In the genomic region with DNA sequence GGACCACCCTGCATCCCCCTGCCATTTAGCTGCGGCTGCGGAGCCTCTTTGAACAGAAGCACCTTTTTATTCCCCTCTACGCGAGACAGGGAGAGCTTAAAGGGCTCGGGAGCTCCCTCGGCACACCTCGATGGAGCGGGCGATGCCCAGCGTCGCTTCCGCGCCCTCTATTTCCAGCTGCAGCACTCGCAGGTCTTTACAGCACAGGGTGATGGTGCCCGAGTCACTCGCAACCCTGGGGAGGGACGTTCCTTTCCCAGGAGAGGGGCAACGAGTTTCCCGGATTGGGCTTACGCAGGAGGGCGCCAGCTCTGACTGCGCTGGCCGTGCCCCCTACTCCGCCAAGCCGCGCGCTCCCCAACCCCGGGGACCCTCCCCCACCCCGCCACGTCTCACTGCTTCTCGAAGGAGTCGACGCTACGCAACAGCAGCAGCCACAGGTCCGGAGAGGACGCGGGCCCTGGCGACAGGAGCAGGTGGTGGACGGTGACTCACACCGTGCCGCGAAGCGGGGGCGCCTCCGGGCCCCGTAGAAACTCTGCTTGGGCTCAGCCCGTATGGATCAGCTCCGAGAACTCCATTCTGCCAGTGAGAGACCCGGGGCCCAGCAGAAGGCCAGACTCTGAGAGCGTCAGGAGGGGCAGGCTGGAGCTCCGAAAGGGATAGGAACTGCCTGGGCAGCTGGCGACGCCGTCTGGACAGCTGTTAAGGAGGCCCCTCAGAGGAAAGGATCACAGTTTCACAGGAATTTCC, we compare ENCODE assay signal across 1 cellular context.
TF ChIP-seq lines count a peak whose summit lies in the region.

No MANE protein-coding gene starts in this region.

TF ChIP-seq in H1, 55 proteins besides CTCF, POLR2A, EP300 and RAD21:
- TF ChIP-seq RXRA (IDR thresholded peaks at IDR 0.05; ENCODE audit: insufficient read depth, low read depth, low read length) (no peak), TBP (IDR thresholded peaks at IDR 0.05; ENCODE audit: low read depth, low read length) (no peak; the same call in 1 of the 2 replicates), CHD7 (IDR thresholded peaks at IDR 0.05; ENCODE audit: insufficient replicate concordance, low read length) (no peak), JUN (IDR thresholded peaks at IDR 0.05; ENCODE audit: low read depth, low read length) (0 out of 2 replicates have a peak, but pooled peaks have one; percentile 25), CHD1 (IDR thresholded peaks at IDR 0.05; ENCODE audit: low read depth, low read length) (no peak), TAF7 (optimal IDR thresholded peaks at IDR 0.05; ENCODE audit: borderline replicate concordance, low read depth, low read length) (no peak), SIRT6 (IDR thresholded peaks at IDR 0.05; ENCODE audit: low read length) (no peak), EGR1 (IDR thresholded peaks at IDR 0.05; ENCODE audit: borderline replicate concordance, low read depth, low read length) (no peak), SIN3A (conservative IDR thresholded peaks at IDR 0.05 in 1 of 2, IDR thresholded peaks at IDR 0.05 in 1 of 2; ENCODE audit: low read depth in 1 of 2, low read length in 2 of 2) (peak in 1 of 2 experiments; percentile 55; a peak in 1 of 4 replicates), POLR2AphosphoS5 (IDR thresholded peaks at IDR 0.05; ENCODE audit: low read depth, low read length) (no peak; the same call in 1 of the 2 replicates), CBX5 (IDR thresholded peaks at IDR 0.05; ENCODE audit: low read depth, low read length) (no peak), EZH2 (IDR thresholded peaks at IDR 0.05; ENCODE audit: low read depth, low read length, severe bottlenecking) (no peak), SP1 (IDR thresholded peaks at IDR 0.05; ENCODE audit: low read depth, low read length) (no peak), ASH2L (IDR thresholded peaks at IDR 0.05; ENCODE audit: low read length) (peak; percentile 69), MAX (IDR thresholded peaks at IDR 0.05) (peak; percentile 91), TCF12 (IDR thresholded peaks at IDR 0.05; ENCODE audit: low read depth, low read length) (no peak), KDM4A (IDR thresholded peaks at IDR 0.05; ENCODE audit: low read depth, low read length, severe bottlenecking) (peak; percentile 80), POU5F1 (IDR thresholded peaks at IDR 0.05; ENCODE audit: low read depth, low read length) (no peak), GTF2F1 (IDR thresholded peaks at IDR 0.05; ENCODE audit: borderline replicate concordance, low read depth, low read length) (no peak), SRF (IDR thresholded peaks at IDR 0.05; ENCODE audit: low read depth, low read length) (no peak), KDM1A (IDR thresholded peaks at IDR 0.05; ENCODE audit: borderline replicate concordance, low read length) (no peak), CREB1 (IDR thresholded peaks at IDR 0.05) (peak; percentile 45; the same call in 1 of the 2 replicates), KDM5A (IDR thresholded peaks at IDR 0.05; ENCODE audit: low read length) (no peak), BCL11A (IDR thresholded peaks at IDR 0.05; ENCODE audit: low read depth in 2 of 2, low read length in 2 of 2) (no peak), BRCA1 (IDR thresholded peaks at IDR 0.05; ENCODE audit: low read depth, low read length) (no peak), YY1 (IDR thresholded peaks at IDR 0.05; ENCODE audit: low read depth, low read length) (no peak), SUZ12 (IDR thresholded peaks at IDR 0.05; ENCODE audit: low read length) (no peak), JUND (IDR thresholded peaks at IDR 0.05; ENCODE audit: low read length) (peak; percentile 72; the same call in 1 of the 2 replicates), CBX8 (IDR thresholded peaks at IDR 0.05; ENCODE audit: borderline replicate concordance, low read depth, low read length) (no peak), CHD2 (IDR thresholded peaks at IDR 0.05; ENCODE audit: low read length) (no peak), RFX5 (IDR thresholded peaks at IDR 0.05; ENCODE audit: borderline replicate concordance, low read depth, low read length) (no peak), CTBP2 (IDR thresholded peaks at IDR 0.05; ENCODE audit: borderline replicate concordance, insufficient read depth, insufficient read length, low read length) (no peak), RNF2 (IDR thresholded peaks at IDR 0.05; ENCODE audit: borderline replicate concordance, low read depth, low read length, missing control alignments, poor library complexity, severe bottlenecking) (no peak), HDAC2 (IDR thresholded peaks at IDR 0.05; ENCODE audit: borderline replicate concordance in 1 of 2, low read depth in 2 of 2, low read length in 2 of 2) (peak in 1 of 2 experiments; percentile 11; a peak in 1 of 4 replicates), BACH1 (IDR thresholded peaks at IDR 0.05; ENCODE audit: low read length) (no peak), SAP30 (IDR thresholded peaks at IDR 0.05; ENCODE audit: insufficient read depth, insufficient replicate concordance, low read length) (peak; percentile 19), SP4 (IDR thresholded peaks at IDR 0.05; ENCODE audit: low read length) (no peak), CEBPB (IDR thresholded peaks at IDR 0.05; ENCODE audit: low read depth, low read length) (no peak), MAFK (IDR thresholded peaks at IDR 0.05; ENCODE audit: low read depth, low read length) (no peak), SIX5 (IDR thresholded peaks at IDR 0.05; ENCODE audit: low read depth, low read length) (no peak), FOSL1 (IDR thresholded peaks at IDR 0.05; ENCODE audit: insufficient read depth, low read depth, low read length) (no peak), TEAD4 (IDR thresholded peaks at IDR 0.05; ENCODE audit: low read depth, low read length) (no peak), NANOG (IDR thresholded peaks at IDR 0.05; ENCODE audit: insufficient read depth, low read depth, low read length, poor library complexity, severe bottlenecking) (no peak), TAF1 (IDR thresholded peaks at IDR 0.05; ENCODE audit: low read depth, low read length) (no peak), RBBP5 (IDR thresholded peaks at IDR 0.05; ENCODE audit: borderline replicate concordance, low read depth, low read length) (no peak), ATF3 (IDR thresholded peaks at IDR 0.05; ENCODE audit: insufficient read depth, low read depth, low read length) (no peak), HDAC6 (IDR thresholded peaks at IDR 0.05; ENCODE audit: low read depth, low read length) (no peak), GABPA (IDR thresholded peaks at IDR 0.05; ENCODE audit: borderline replicate concordance, insufficient read depth, low read length) (0 out of 2 replicates have a peak, but pooled peaks have one; percentile 8), NRF1 (IDR thresholded peaks at IDR 0.05; ENCODE audit: low read depth, low read length) (no peak), SP2 (IDR thresholded peaks at IDR 0.05; ENCODE audit: low read length) (no peak)
- TF ChIP-seq, protein P1, sequence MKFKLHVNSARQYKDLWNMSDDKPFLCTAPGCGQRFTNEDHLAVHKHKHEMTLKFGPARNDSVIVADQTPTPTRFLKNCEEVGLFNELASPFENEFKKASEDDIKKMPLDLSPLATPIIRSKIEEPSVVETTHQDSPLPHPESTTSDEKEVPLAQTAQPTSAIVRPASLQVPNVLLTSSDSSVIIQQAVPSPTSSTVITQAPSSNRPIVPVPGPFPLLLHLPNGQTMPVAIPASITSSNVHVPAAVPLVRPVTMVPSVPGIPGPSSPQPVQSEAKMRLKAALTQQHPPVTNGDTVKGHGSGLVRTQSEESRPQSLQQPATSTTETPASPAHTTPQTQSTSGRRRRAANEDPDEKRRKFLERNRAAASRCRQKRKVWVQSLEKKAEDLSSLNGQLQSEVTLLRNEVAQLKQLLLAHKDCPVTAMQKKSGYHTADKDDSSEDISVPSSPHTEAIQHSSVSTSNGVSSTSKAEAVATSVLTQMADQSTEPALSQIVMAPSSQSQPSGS (IDR thresholded peaks at IDR 0.05; ENCODE audit: low read length): no peak
- TF ChIP-seq, protein P2, sequence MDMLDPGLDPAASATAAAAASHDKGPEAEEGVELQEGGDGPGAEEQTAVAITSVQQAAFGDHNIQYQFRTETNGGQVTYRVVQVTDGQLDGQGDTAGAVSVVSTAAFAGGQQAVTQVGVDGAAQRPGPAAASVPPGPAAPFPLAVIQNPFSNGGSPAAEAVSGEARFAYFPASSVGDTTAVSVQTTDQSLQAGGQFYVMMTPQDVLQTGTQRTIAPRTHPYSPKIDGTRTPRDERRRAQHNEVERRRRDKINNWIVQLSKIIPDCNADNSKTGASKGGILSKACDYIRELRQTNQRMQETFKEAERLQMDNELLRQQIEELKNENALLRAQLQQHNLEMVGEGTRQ (IDR thresholded peaks at IDR 0.05; ENCODE audit: low read length): no peak
- TF ChIP-seq, protein P3, sequence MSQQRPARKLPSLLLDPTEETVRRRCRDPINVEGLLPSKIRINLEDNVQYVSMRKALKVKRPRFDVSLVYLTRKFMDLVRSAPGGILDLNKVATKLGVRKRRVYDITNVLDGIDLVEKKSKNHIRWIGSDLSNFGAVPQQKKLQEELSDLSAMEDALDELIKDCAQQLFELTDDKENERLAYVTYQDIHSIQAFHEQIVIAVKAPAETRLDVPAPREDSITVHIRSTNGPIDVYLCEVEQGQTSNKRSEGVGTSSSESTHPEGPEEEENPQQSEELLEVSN (IDR thresholded peaks at IDR 0.05): peak; percentile 86
TF ChIP-seq in H1: peak in this region for 11.
